ENCODE assay signal across 8 cellular contexts in the genomic region with DNA sequence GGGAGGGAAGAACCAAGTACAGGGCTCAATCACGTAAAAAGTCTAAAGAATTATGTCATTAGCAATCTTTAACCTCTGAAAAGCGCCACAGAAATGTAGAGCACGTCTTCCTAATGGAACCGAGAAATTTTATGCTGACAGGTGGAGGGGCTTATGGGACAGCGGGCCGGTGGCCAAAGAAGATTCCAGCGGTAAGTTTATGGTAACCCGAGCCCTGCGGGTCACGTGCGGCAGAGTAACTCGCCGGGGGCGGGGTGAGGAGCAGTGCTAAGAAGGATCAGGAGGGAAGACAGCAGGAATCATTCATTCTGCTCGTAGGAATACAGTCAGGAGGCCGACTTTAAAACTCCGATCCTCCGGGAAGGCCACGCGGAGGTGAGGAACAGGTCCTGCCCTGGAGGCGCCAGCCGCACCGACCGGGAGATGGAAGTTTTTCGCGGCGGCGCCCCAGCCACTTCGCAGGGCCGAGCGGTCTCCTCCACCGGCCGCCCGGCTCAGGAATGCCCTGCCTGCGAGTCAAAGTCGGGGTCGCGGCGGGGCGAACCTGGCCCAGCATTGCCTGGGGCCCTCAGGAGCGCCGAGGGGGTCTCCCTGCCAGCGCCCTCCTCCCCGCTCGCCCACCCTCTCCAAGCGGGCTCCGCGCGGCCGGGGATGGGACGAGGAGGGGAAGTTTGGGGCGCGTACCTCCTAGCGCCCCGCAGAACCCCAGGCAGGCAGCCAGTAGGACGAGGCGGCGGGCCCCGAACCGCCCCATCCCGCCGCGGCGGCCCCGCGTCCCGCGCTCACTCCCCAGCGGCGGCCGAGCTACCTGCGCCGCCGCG.
DNase-seq lines count a peak whose midpoint lies in the region; ATAC-seq and TF ChIP-seq lines count a peak whose summit lies in the region.

No MANE protein-coding gene starts in this region.

- H3K4me2 ChIP-seq in neural progenitor cell: peak overlapping the region; percentile 97

- no peaks in the 10 kb centered on the region for H3F3A ChIP-seq in neural progenitor cell (ENCODE audit: low read depth)

- H3K27ac ChIP-seq in WERI-Rb-1 (no peak overlapping the region), neural progenitor cell (no peak overlapping the region)

- H3K36me3 ChIP-seq in WERI-Rb-1 (no peaks in the 10 kb centered on the region), neural progenitor cell (no peaks in the 10 kb centered on the region)

- peak overlapping the region; percentile 88 for H3K4me3 Mint-ChIP-seq in neural progenitor cell

- peaks cover 18% of the 10 kb centered on the region for H3K27me3 Mint-ChIP-seq in neural progenitor cell (ENCODE audit: insufficient read depth, low read depth)

- peaks cover 5% of the 10 kb centered on the region for H3K9me3 ChIP-seq in WERI-Rb-1 (ENCODE audit: severe bottlenecking)
- H3K9me3 ChIP-seq in neural progenitor cell (ENCODE audit: low read depth): no peaks in the 10 kb centered on the region

- H3K36me3 Mint-ChIP-seq in neural progenitor cell: peaks cover 5% of the 10 kb centered on the region

- H3K9ac ChIP-seq in neural progenitor cell: no peak overlapping the region

- H3K4me1 ChIP-seq in neural progenitor cell: peaks cover 4% of the 10 kb centered on the region

- no peak for TF ChIP-seq CTCF in WERI-Rb-1 (IDR thresholded peaks at IDR 0.05; ENCODE audit: low read depth, low read length)
- TF ChIP-seq CTCF in neural progenitor cell (IDR thresholded peaks at IDR 0.05): no peak

- no peaks in the 10 kb centered on the region for H4K20me1 ChIP-seq in neural progenitor cell (ENCODE audit: low read depth)

- H3K79me2 ChIP-seq in neural progenitor cell (ENCODE audit: low read depth): no peaks in the 10 kb centered on the region

- H3K4me1 Mint-ChIP-seq in neural progenitor cell: peaks cover 36% of the 10 kb centered on the region

- peak overlapping the region; percentile 90 for H3K27ac Mint-ChIP-seq in neural progenitor cell

- ATAC-seq in HG02571 (IDR thresholded peaks at IDR 0.05; ENCODE audit: unreplicated experiment): no peak
- ATAC-seq in GM21515 (IDR thresholded peaks at IDR 0.05; ENCODE audit: unreplicated experiment): no peak

- H2AFZ ChIP-seq in neural progenitor cell (replicated peaks): peak overlapping the region; percentile 59

- peak; percentile 88 for DNase-seq in DMS 273 (lab: John Stamatoyannopoulos, UW; ENCODE audit: unreplicated experiment)
- DNase-seq in WERI-Rb-1: peak; percentile 75
- DNase-seq in glomerular visceral epithelial cell (ENCODE audit: extremely low spot score): peak; percentile 87
- DNase-seq in neural progenitor cell (ENCODE audit: low spot score): peak; percentile 74
- no peak for DNase-seq in COR-L47 (lab: John Stamatoyannopoulos, UW)
- DNase-seq in NCI-H2196 (lab: John Stamatoyannopoulos, UW; ENCODE audit: unreplicated experiment): no peak

- H3K4me3 ChIP-seq in WERI-Rb-1 (ENCODE audit: low read depth, low read length) (no peak overlapping the region; the same call in 1 of the 2 replicates), neural progenitor cell (peak overlapping the region; percentile 66)

- peaks cover 4% of the 10 kb centered on the region for H3K9me3 Mint-ChIP-seq in neural progenitor cell

- H3K27me3 ChIP-seq in WERI-Rb-1 (ENCODE audit: insufficient read depth, low read depth, severe bottlenecking) (no peaks in the 10 kb centered on the region), neural progenitor cell (peaks cover 41% of the 10 kb centered on the region)

Comparison
In these comparisons a context has a peak if more than half of its experiments do, and no peak if none do; other contexts are left out.
1. DNase-seq: peak in DMS 273 (single experiment), WERI-Rb-1 (single experiment), glomerular visceral epithelial cell (single experiment) and neural progenitor cell (single experiment); none in COR-L47 (single experiment) and NCI-H2196 (single experiment).